In genomic region chr11:116452447-116452846, GRCh38 we compare ENCODE assay signal across 25 cellular contexts.
"Had no signal": no experiment of that assay in that cellular context is flagged by ENCODE, and none has a peak within 500 bp of the region (broad histone marks: within the 10 kb centered on the region; RNA-seq: fewer than 3 reads in every experiment).

No MANE protein-coding gene starts in this region.

- FAIRE-seq: islet of Langerhans, small intestine had no signal

- H3K27me3 ChIP-seq: colonic mucosa, gastrocnemius medialis, left lung, neural progenitor cell, right lobe of liver, thyroid gland had no signal

- DNase-seq: colonic mucosa; effector CD8-positive, alpha-beta T cell; endodermal cell; foreskin fibroblast; gastrocnemius medialis; heart right ventricle; hippocampal formation; left cardiac atrium; left lung; mesenchymal stem cell; midbrain; naive thymus-derived CD4-positive, alpha-beta T cell; right lobe of liver; small intestine; stimulated activated CD4-positive, alpha-beta T cell treated with anti-CD3 and anti-CD28 coated beads, Interleukin-15, amount 100 ng/mL, for 24 hours; stimulated activated CD4-positive, alpha-beta T cell treated with anti-CD3 and anti-CD28 coated beads, Interleukin-2, amount 100 ng/mL, for 48 hours; stimulated activated naive B cell treated with anti-CD40 and anti-IgM and Interleukin-4, amounts not matched to agents 10 μg/mL and 1 μg/mL and 100 μg/mL, for 72 hours; thyroid gland; trophoblast cell had no signal

- H3K36me3 ChIP-seq: colonic mucosa, gastrocnemius medialis, heart right ventricle, left lung, neural progenitor cell, right lobe of liver, suprapubic skin, thyroid gland had no signal

- H3K9me3 ChIP-seq: colonic mucosa, gastrocnemius medialis, right lobe of liver, thyroid gland had no signal

- H3K79me2 ChIP-seq: parathyroid adenoma had no signal

- H2AFZ ChIP-seq: neural progenitor cell, parathyroid adenoma had no signal

- H3K4me2 ChIP-seq: neural progenitor cell had no signal

- H3K27ac ChIP-seq: colonic mucosa, epithelial cell of prostate, gastrocnemius medialis, heart right ventricle, left lung, neural progenitor cell, parathyroid adenoma, right lobe of liver, suprapubic skin, thyroid gland had no signal

- H3K4me1 ChIP-seq: colonic mucosa, gastrocnemius medialis, heart right ventricle, left lung, parathyroid adenoma, right lobe of liver, suprapubic skin, thyroid gland had no signal

- H3K9ac ChIP-seq: neural progenitor cell, parathyroid adenoma had no signal

- H3K4me3 ChIP-seq: colonic mucosa, gastrocnemius medialis, heart right ventricle, left lung, neural progenitor cell, right lobe of liver, suprapubic skin, thyroid gland had no signal

- ATAC-seq: esophagus mucosa; gastrocnemius medialis; heart right ventricle; left cardiac atrium; left lung; naive thymus-derived CD4-positive, alpha-beta T cell; right lobe of liver; stimulated activated naive B cell treated with anti-CD40 and anti-IgM and Interleukin-4, amounts not matched to agents 10 μg/mL and 1 μg/mL and 100 μg/mL, for 72 hours had no signal
